ENCODE assay signal across 9 cellular contexts in genomic region chr20:31664696-31665354, GRCh38. TPM values are rescaled to one million over a fixed set of nuclear protein-coding genes. Genes with fewer than 3 reads are reported as not detected.
DNase-seq lines count a peak whose midpoint lies in the region; ATAC-seq and TF ChIP-seq lines count a peak whose summit lies in the region.
"Had no signal": no experiment of that assay in that cellular context is flagged by ENCODE, and none has a peak within 500 bp of the region (broad histone marks: within the 10 kb centered on the region; RNA-seq: fewer than 3 reads in every experiment).

No MANE protein-coding gene starts in this region.

- H3K4me1 Mint-ChIP-seq in activated naive CD4-positive, alpha-beta T cell treated with anti-CD3 and anti-CD28 coated beads, Interleukin-2, amount 10 ng/mL, durations not matched to agents 7 days and 5 days: peaks cover 83% of the 10 kb centered on the region

- no peak overlapping the region for H3K4me3 Mint-ChIP-seq in activated naive CD4-positive, alpha-beta T cell treated with anti-CD3 and anti-CD28 coated beads, Interleukin-2, amount 10 ng/mL, durations not matched to agents 7 days and 5 days

- no peaks in the 10 kb centered on the region for H3K27me3 Mint-ChIP-seq in activated naive CD4-positive, alpha-beta T cell treated with anti-CD3 and anti-CD28 coated beads, Interleukin-2, amount 10 ng/mL, durations not matched to agents 7 days and 5 days

- intact Hi-C loops in body of pancreas (cut with DNase I): loop anchor here (5.0 kb wide), 1 partner anchor 62 kb away; no protein-coding TSS in a partner anchor
- intact Hi-C loops in mucosa of descending colon (cut with DNase I, micrococcal nuclease): loop anchor here in 1 of 2 donors (2.0 kb wide), 1 partner anchor 58 kb away; the partner anchor contains the start of gene BCL2L1
- intact Hi-C loops in upper lobe of right lung (cut with DNase I): no loop called here

- TF ChIP-seq POLR2A in body of pancreas (IDR thresholded peaks at IDR 0.05): no peak

- H3K4me3 ChIP-seq in body of pancreas: no peak overlapping the region
- no peak overlapping the region for H3K4me3 ChIP-seq in mucosa of descending colon
- H3K4me3 ChIP-seq in upper lobe of right lung: no peak overlapping the region

- H3K9me3 Mint-ChIP-seq in activated naive CD4-positive, alpha-beta T cell treated with anti-CD3 and anti-CD28 coated beads, Interleukin-2, amount 10 ng/mL, durations not matched to agents 7 days and 5 days: no peaks in the 10 kb centered on the region

- H3K4me1 ChIP-seq in body of pancreas (peaks cover 74% of the 10 kb centered on the region), mucosa of descending colon (ENCODE audit: low read depth) (peaks cover 78% of the 10 kb centered on the region), upper lobe of right lung (peaks cover 76% of the 10 kb centered on the region)

- 55 to 85% methylated on average over 2 of the region's 2 CpGs for WGBS in body of pancreas, 2 donors

- CTCF ChIA-PET in activated naive CD4-positive, alpha-beta T cell treated with anti-CD3 and anti-CD28 coated beads, Interleukin-2, amount 10 ng/mL, durations not matched to agents 7 days and 5 days (lab: Charles Lee): interaction anchor here (1.1 to 7.5 kb wide), 5 partner anchors 11 to 63 kb away, joined by 4 to 348 read pairs (median 27); partner anchors contain the start of gene BCL2L1

- no peak for TF ChIP-seq CTCF in body of pancreas (IDR thresholded peaks at IDR 0.05)
- no peak for TF ChIP-seq CTCF in mucosa of descending colon (IDR thresholded peaks at IDR 0.05)
- no peak for TF ChIP-seq CTCF in upper lobe of right lung (IDR thresholded peaks at IDR 0.05)

- H3K27me3 ChIP-seq in body of pancreas (no peaks in the 10 kb centered on the region), upper lobe of right lung (no peaks in the 10 kb centered on the region)

- H3K27ac Mint-ChIP-seq in activated naive CD4-positive, alpha-beta T cell treated with anti-CD3 and anti-CD28 coated beads, Interleukin-2, amount 10 ng/mL, durations not matched to agents 7 days and 5 days: peak overlapping the region; percentile 88

- no peak for DNase-seq in activated naive CD4-positive, alpha-beta T cell treated with anti-CD3 and anti-CD28 coated beads, Interleukin-2, amount 10 ng/mL, durations not matched to agents 7 days and 5 days
- no peak for DNase-seq in activated naive CD4-positive, alpha-beta T cell treated with Interleukin-2 at 50 U/mL for 16 hours
- DNase-seq in body of pancreas: peak in 1 of 4 donors; percentile 45
- DNase-seq in mucosa of descending colon: peak in 2 of 3 donors; percentile 67 to 73
- DNase-seq in upper lobe of right lung: no peak
- DNase-seq in stimulated activated CD4-positive, alpha-beta T cell treated with anti-CD3 and anti-CD28 coated beads, Interleukin-4, amount 100 ng/mL, for 4 hours: no peak
- no peak for DNase-seq in NK-92 treated with Interleukin-12 subunit alpha and Interleukin-12 subunit beta, amount 100 ng/mL, for 24 hours (lab: John Stamatoyannopoulos, UW)

- H3K9me3 ChIP-seq in body of pancreas: no peaks in the 10 kb centered on the region
- H3K9me3 ChIP-seq in mucosa of descending colon: no peaks in the 10 kb centered on the region
- no peaks in the 10 kb centered on the region for H3K9me3 ChIP-seq in upper lobe of right lung

- no peak for ATAC-seq in body of pancreas
- peak; percentile 11 for ATAC-seq in mucosa of descending colon
- ATAC-seq in upper lobe of right lung: peak; percentile 1
- no peak for ATAC-seq in GM21526 (IDR thresholded peaks at IDR 0.05; ENCODE audit: low FRiP score, unreplicated experiment)

- H3K36me3 ChIP-seq in body of pancreas (replicated peaks in 1 of 2; ENCODE audit: insufficient read depth in 1 of 2, low read depth in 2 of 2) (peaks cover 0 to 6% of the 10 kb centered on the region in 2 donors), mucosa of descending colon (ENCODE audit: low read depth) (no peaks in the 10 kb centered on the region), upper lobe of right lung (peaks cover 30% of the 10 kb centered on the region)

- H3K27ac ChIP-seq in body of pancreas: peak overlapping the region; percentile 41 to 72 (median 69)
- peak overlapping the region; percentile 78 for H3K27ac ChIP-seq in upper lobe of right lung

- H3K36me3 Mint-ChIP-seq in activated naive CD4-positive, alpha-beta T cell treated with anti-CD3 and anti-CD28 coated beads, Interleukin-2, amount 10 ng/mL, durations not matched to agents 7 days and 5 days: peaks cover 44% of the 10 kb centered on the region

RNA-seq across cellular contexts. Expression of gene COX4I2, which starts 27.1 kb away (rescaled TPM):
- total RNA-seq in body of pancreas (not detected), mucosa of descending colon (under 1 TPM; 0.63 to 0.90 (median 0.76) TPM), upper lobe of right lung (19.1 TPM)
- total RNA-seq: T-helper 2 cell treated with Interferon-gamma antibody and Interleukin-4, amounts not matched to agents 100 ng/mL and 5 ng/mL, for 36 hours had no signal

RNA-seq across cellular contexts. Expression of gene BCL2L1, which starts 57.8 kb away (rescaled TPM):
- total RNA-seq in body of pancreas (100 to 1,000 TPM in 1 of 2 donors, 10 to 100 TPM in 1; 96.2 to 103 TPM), mucosa of descending colon (10 to 100 TPM; 76.2 to 90.3 (median 78.1) TPM), upper lobe of right lung (174 TPM)

RNA-seq across cellular contexts. Expression of gene ID1, which starts 59.7 kb away (rescaled TPM):
- total RNA-seq in body of pancreas (100 to 1,000 TPM; 169 to 245 TPM), mucosa of descending colon (100 to 1,000 TPM; 172 to 414 (median 201) TPM), upper lobe of right lung (515 TPM)

Comparison
In these comparisons a context has a peak if more than half of its experiments do, and no peak if none do; other contexts are left out.
1. DNase-seq: peak in mucosa of descending colon (2 of 3); none in activated naive CD4-positive, alpha-beta T cell treated with anti-CD3 and anti-CD28 coated beads, Interleukin-2, amount 10 ng/mL, durations not matched to agents 7 days and 5 days (single experiment), activated naive CD4-positive, alpha-beta T cell treated with Interleukin-2 at 50 U/mL for 16 hours (single experiment), upper lobe of right lung (single experiment), stimulated activated CD4-positive, alpha-beta T cell treated with anti-CD3 and anti-CD28 coated beads, Interleukin-4, amount 100 ng/mL, for 4 hours (0 of 2) and NK-92 treated with Interleukin-12 subunit alpha and Interleukin-12 subunit beta, amount 100 ng/mL, for 24 hours (single experiment).
2. ATAC-seq: peak in mucosa of descending colon (single experiment) and upper lobe of right lung (single experiment); none in body of pancreas (single experiment) and GM21526 (single experiment).
3. RNA of gene COX4I2, which starts 27.1 kb away (total RNA-seq): 19.1 TPM in upper lobe of right lung (single experiment); 0.63 to 0.90 TPM in mucosa of descending colon and not detected in body of pancreas; every median in the first group is over 10 times any median in the second.